ENCODE assay signal across 21 cellular contexts in the genomic region with DNA sequence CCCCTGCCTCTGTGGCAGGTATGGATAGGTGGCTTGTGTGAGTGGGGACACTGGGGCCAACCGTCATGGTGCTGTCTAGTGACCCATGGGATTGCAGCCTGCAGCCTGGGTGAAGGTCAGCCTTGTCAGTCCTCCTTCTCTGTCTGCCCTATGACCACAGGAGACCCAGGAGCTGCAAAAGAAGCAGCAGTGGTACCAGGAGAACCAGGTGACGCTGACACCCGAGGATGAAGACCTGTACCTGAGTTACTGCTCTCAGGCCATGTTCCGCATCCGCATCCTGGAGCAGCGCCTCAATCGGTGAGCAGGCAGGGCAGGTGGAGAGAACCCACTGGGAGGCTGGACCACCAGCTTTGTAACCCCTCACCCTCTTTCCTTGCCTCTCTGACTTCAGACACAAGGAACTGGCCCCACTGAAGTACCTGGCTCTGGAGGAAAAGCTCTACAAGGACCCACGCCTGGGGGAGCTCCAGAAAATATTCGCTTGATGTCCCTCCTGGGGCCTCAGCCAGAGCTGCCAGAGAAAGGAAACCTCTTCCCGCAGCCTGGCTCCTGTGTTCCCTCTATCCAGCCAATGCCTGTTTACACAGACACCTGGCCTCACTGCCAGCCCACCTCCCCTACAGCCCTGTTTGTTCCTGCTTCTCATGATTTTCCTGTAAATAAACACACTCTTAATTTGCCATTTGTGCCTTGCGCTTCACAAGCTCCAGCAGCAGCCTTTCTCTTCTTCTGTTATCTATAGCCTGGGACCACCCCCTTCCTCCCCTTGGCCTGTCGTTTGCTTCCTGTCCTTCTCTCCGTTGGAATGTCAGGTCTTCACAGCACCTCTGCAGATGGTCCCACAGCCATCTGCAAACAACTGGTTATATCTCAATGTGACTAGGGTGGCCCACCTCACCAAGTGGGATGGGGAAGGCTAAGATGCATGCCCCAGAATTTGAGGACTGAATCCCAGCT. TPM values are rescaled to one million over a fixed set of nuclear protein-coding genes. Genes with fewer than 3 reads are reported as not detected.
"Had no signal": no experiment of that assay in that cellular context is flagged by ENCODE, and none has a peak within 500 bp of the region (broad histone marks: within the 10 kb centered on the region; RNA-seq: fewer than 3 reads in every experiment).

No MANE protein-coding gene starts in this region.

- H3K27me3 Mint-ChIP-seq: activated naive CD8-positive, alpha-beta T cell; progenitor cell of endocrine pancreas had no signal

- H3K36me3 ChIP-seq: cardiac muscle cell, right atrium auricular region, stomach had no signal

- H3K27ac Mint-ChIP-seq: activated naive CD8-positive, alpha-beta T cell; nephron progenitor cell; progenitor cell of endocrine pancreas had no signal

- DNase-seq: activated CD4-positive, alpha-beta T cell treated with anti-CD3 and anti-CD28 coated beads, Interleukin-2, amount 50 U/mL, for 1 hour; activated CD4-positive, CD25-positive, alpha-beta regulatory T cell treated with anti-CD3 and anti-CD28 coated beads, Interleukin-2, amount 50 U/mL, for 72 hours; activated CD8-positive, alpha-beta memory T cell treated with anti-CD3 and anti-CD28 coated beads, Interleukin-2, amount 50 U/mL, for 4 hours; activated gamma-delta T cell; activated T-cell treated with anti-CD3 and anti-CD28 coated beads, Interleukin-2, amount 50 U/mL, for 4 hours; dermis blood vessel endothelial cell; effector memory CD4-positive, alpha-beta T cell; hippocampal formation; nephron progenitor cell; small intestine; stimulated activated CD4-positive, alpha-beta T cell treated with anti-CD3 and anti-CD28 coated beads, Interleukin-4, amount 100 ng/mL, for 1 hour; stomach; T1000 had no signal

- H3K27ac ChIP-seq: cardiac muscle cell, epithelial cell of prostate, right atrium auricular region, stomach had no signal

- H3K4me3 ChIP-seq: cardiac muscle cell, right atrium auricular region, stomach had no signal

- H3K9me3 ChIP-seq: right atrium auricular region, stomach had no signal

- H3K4me3 Mint-ChIP-seq: activated naive CD8-positive, alpha-beta T cell; activated T-cell treated with anti-CD3 and anti-CD28 coated beads, Interleukin-2, amount 50 U/mL, for 4 hours; nephron progenitor cell had no signal

- H3K27me3 ChIP-seq: cardiac muscle cell, right atrium auricular region, stomach had no signal

RNA-seq across cellular contexts. Expression of a gene that starts 36.4 kb away (rescaled TPM):
- total RNA-seq: activated T-cell treated with anti-CD3 and anti-CD28 coated beads, Interleukin-2, amount 50 U/mL, for 4 hours; dermis blood vessel endothelial cell; glomerular endothelial cell; myocyte; right atrium auricular region; stomach; T-helper 1 cell treated with Interleukin-12 subunit alpha and Interleukin-12 subunit beta and Interleukin-4 antibody, amounts not matched to agents 30 ng/mL and 1 ng/mL, for 36 hours had no signal
- polyA plus RNA-seq: small intestine, stomach had no signal
